Comparison of ENCODE assay signal across 14 cellular contexts in genomic region chr4:10102981-10103330, GRCh38. TPM values are rescaled to one million over a fixed set of nuclear protein-coding genes. Genes with fewer than 3 reads are reported as not detected.
A peak's percentile ranks its signal among the peaks of the same experiment; 100 is the strongest.
DNase-seq lines count a peak whose midpoint lies in the region; FAIRE-seq and TF ChIP-seq lines count a peak whose summit lies in the region.
"Had no signal": no experiment of that assay in that cellular context is flagged by ENCODE, and none has a peak within 500 bp of the region (broad histone marks: within the 10 kb centered on the region; RNA-seq: fewer than 3 reads in every experiment).

No MANE protein-coding gene starts in this region.

- no peak for TF ChIP-seq POLR2A in esophagus squamous epithelium (IDR thresholded peaks at IDR 0.05)

- no peak overlapping the region for H3K4me3 Mint-ChIP-seq in activated naive CD4-positive, alpha-beta T cell treated with anti-CD3 and anti-CD28 coated beads for 36 hours
- H3K4me3 Mint-ChIP-seq in Calu3 (ENCODE audit: low read depth, unreplicated experiment) = no peak overlapping the region

- H3K36me3 Mint-ChIP-seq in activated naive CD4-positive, alpha-beta T cell treated with anti-CD3 and anti-CD28 coated beads for 36 hours (ENCODE audit: low read depth) = peaks cover 63% of the 10 kb centered on the region
- peaks cover 38% of the 10 kb centered on the region for H3K36me3 Mint-ChIP-seq in Calu3 (ENCODE audit: insufficient read depth, unreplicated experiment)

- intact Hi-C loops in activated naive CD4-positive, alpha-beta T cell treated with anti-CD3 and anti-CD28 coated beads for 36 hours (cut with micrococcal nuclease) = loop anchor here (10.0 kb wide), 1 partner anchor 498 kb away; no protein-coding TSS in a partner anchor
- intact Hi-C loops in esophagus squamous epithelium (cut with DNase I) = no loop called here
- intact Hi-C loops in Calu3 (cut with micrococcal nuclease; ENCODE audit: unreplicated experiment) = no loop called here

- H3K27me3 ChIP-seq in WERI-Rb-1 (ENCODE audit: insufficient read depth, low read depth, severe bottlenecking) = no peaks in the 10 kb centered on the region
- H3K27me3 ChIP-seq in esophagus squamous epithelium = no peaks in the 10 kb centered on the region
- H3K27me3 ChIP-seq: ovary, testis had no signal

- H3K36me3 ChIP-seq in WERI-Rb-1 (peaks cover 65% of the 10 kb centered on the region), esophagus squamous epithelium (peaks cover 15 to 64% (median 17%) of the 10 kb centered on the region in 3 donors)
- H3K36me3 ChIP-seq: ovary had no signal

- CTCF ChIA-PET in activated naive CD4-positive, alpha-beta T cell treated with anti-CD3 and anti-CD28 coated beads for 36 hours (lab: Charles Lee) = interaction anchor here (0.6 to 1.5 kb wide), 3 partner anchors 16 to 544 kb away, joined by 3 to 5 read pairs (median 3); no protein-coding TSS in a partner anchor
- CTCF ChIA-PET in Calu3 (lab: Charles Lee) = no interaction called here

- TF ChIP-seq CTCF in WERI-Rb-1 (IDR thresholded peaks at IDR 0.05; ENCODE audit: low read depth, low read length) (no peak), esophagus squamous epithelium (IDR thresholded peaks at IDR 0.05) (no peak), Calu3 (IDR thresholded peaks at IDR 0.05; ENCODE audit: unreplicated experiment) (no peak)

- WGBS in esophagus squamous epithelium, 2 donors = 80 to 82% methylated on average over 1 to 5 of the region's 5 CpGs

- H3K4me3 ChIP-seq in WERI-Rb-1 (ENCODE audit: low read depth, low read length) (no peak overlapping the region), esophagus squamous epithelium (no peak overlapping the region)
- H3K4me3 ChIP-seq: ovary, testis had no signal

- no peak for DNase-seq in activated naive CD4-positive, alpha-beta T cell treated with anti-CD3 and anti-CD28 coated beads for 36 hours
- DNase-seq in activated naive CD4-positive, alpha-beta T cell (lab: John Stamatoyannopoulos, UW) = no peak
- no peak for DNase-seq in WERI-Rb-1
- no peak for DNase-seq in esophagus squamous epithelium (lab: John Stamatoyannopoulos, UW)
- DNase-seq in substantia nigra (lab: John Stamatoyannopoulos, UW) = no peak
- no peak for DNase-seq in frontal cortex (ENCODE audit: low spot score in 2 of 2)
- no peak for DNase-seq in Calu3
- no peak for DNase-seq in stimulated activated CD4-positive, alpha-beta T cell treated with anti-CD3 and anti-CD28 coated beads, Interleukin-4, amount 100 ng/mL, for 4 hours
- DNase-seq: cerebellar nuclear complex; NCI-H1048; ovary; stimulated activated CD4-positive, alpha-beta T cell treated with anti-CD3 and anti-CD28 coated beads, Interleukin-4, amount 100 ng/mL, for 1 hour; testis had no signal

- no peak for FAIRE-seq in frontal cortex (lab: Jason Lieb, UNC)
- FAIRE-seq: G401.6 had no signal

- H3K9me3 Mint-ChIP-seq in activated naive CD4-positive, alpha-beta T cell treated with anti-CD3 and anti-CD28 coated beads for 36 hours = no peaks in the 10 kb centered on the region
- no peaks in the 10 kb centered on the region for H3K9me3 Mint-ChIP-seq in Calu3 (ENCODE audit: low read depth, unreplicated experiment)

- H3K27me3 Mint-ChIP-seq in activated naive CD4-positive, alpha-beta T cell treated with anti-CD3 and anti-CD28 coated beads for 36 hours (ENCODE audit: low read depth) = no peaks in the 10 kb centered on the region
- no peaks in the 10 kb centered on the region for H3K27me3 Mint-ChIP-seq in Calu3 (ENCODE audit: unreplicated experiment)

- H3K9me3 ChIP-seq in WERI-Rb-1 (ENCODE audit: severe bottlenecking) (no peaks in the 10 kb centered on the region), esophagus squamous epithelium (no peaks in the 10 kb centered on the region)
- H3K9me3 ChIP-seq: ovary, testis had no signal

- peaks cover 82 to 100% (median 92%) of the 10 kb centered on the region in 3 donors for H3K4me1 ChIP-seq in esophagus squamous epithelium

- H3K27ac ChIP-seq in WERI-Rb-1 = peak overlapping the region; percentile 89
- peak overlapping the region in 3 of 4 donors; percentile 68 to 89 (median 86) for H3K27ac ChIP-seq in esophagus squamous epithelium
- peak overlapping the region; percentile 4 for H3K27ac ChIP-seq in substantia nigra (ENCODE audit: low read depth, low read length, poor library complexity, severe bottlenecking)
- H3K27ac ChIP-seq: ovary, testis had no signal

- peak overlapping the region; percentile 72 for H3K27ac Mint-ChIP-seq in activated naive CD4-positive, alpha-beta T cell treated with anti-CD3 and anti-CD28 coated beads for 36 hours
- H3K27ac Mint-ChIP-seq in Calu3 (ENCODE audit: unreplicated experiment) = no peak overlapping the region

- BruUV-seq in Calu3 (replicated peaks; lab: Mats Ljungman, UMichigan) = no TSS peak

- peaks cover 100% of the 10 kb centered on the region for H3K4me1 Mint-ChIP-seq in activated naive CD4-positive, alpha-beta T cell treated with anti-CD3 and anti-CD28 coated beads for 36 hours (ENCODE audit: low read depth)
- H3K4me1 Mint-ChIP-seq in Calu3 (ENCODE audit: low read depth, unreplicated experiment) = peaks cover 37% of the 10 kb centered on the region

RNA-seq across cellular contexts. Expression of gene WDR1, which starts 13.6 kb away (rescaled TPM):
- 100 to 1,000 TPM; 271 to 295 TPM for total RNA-seq in activated naive CD4-positive, alpha-beta T cell treated with anti-CD3 and anti-CD28 coated beads for 36 hours
- total RNA-seq in esophagus squamous epithelium (100 to 1,000 TPM; 131 to 203 (median 171) TPM), frontal cortex (83.2 TPM), Calu3 (2022) (188 and 199 TPM in 2 replicates)

Comparison
In these comparisons a context has a peak if more than half of its experiments do, and no peak if none do; other contexts are left out.
1. H3K27ac ChIP-seq: peak in every context shown above with its lines; median percentile 89 in WERI-Rb-1; 86 in esophagus squamous epithelium; 4 in substantia nigra.